ENCODE assay signal across 8 cellular contexts in genomic region chr5:149831492-149831891, GRCh38.
DNase-seq lines count a peak whose midpoint lies in the region; ATAC-seq and TF ChIP-seq lines count a peak whose summit lies in the region.

No MANE protein-coding gene starts in this region.

- no peak overlapping the region for H3K4me3 ChIP-seq in choroid plexus epithelial cell (ENCODE audit: low read depth, low read length)

- no peak for TF ChIP-seq CTCF in choroid plexus epithelial cell (conservative IDR thresholded peaks at IDR 0.05; ENCODE audit: low read depth, low read length)

- ATAC-seq in GM21381 (IDR thresholded peaks at IDR 0.05; ENCODE audit: unreplicated experiment) (peak; percentile 76), HG03575 (IDR thresholded peaks at IDR 0.05; ENCODE audit: extremely low read depth, insufficient number of reproducible peaks, low FRiP score, unreplicated experiment) (peak; percentile 53)

- DNase-seq in GM03348 (ENCODE audit: low spot score) (peak; percentile 22), choroid plexus epithelial cell (ENCODE audit: low read depth) (peak; percentile 28), NCI-H2171 treated with DMSO at 0.1 percent for 48 hours (lab: John Stamatoyannopoulos, UW) (no peak), foreskin melanocyte (no peak), medulla oblongata (ENCODE audit: extremely low spot score) (no peak), NCI-H1417 (lab: John Stamatoyannopoulos, UW) (no peak)

Comparison
In these comparisons a context has a peak if more than half of its experiments do, and no peak if none do; other contexts are left out.
1. DNase-seq: peak in GM03348 (single experiment) and choroid plexus epithelial cell (single experiment); none in NCI-H2171 treated with DMSO at 0.1 percent for 48 hours (single experiment), foreskin melanocyte (single experiment), medulla oblongata (single experiment) and NCI-H1417 (0 of 3).